Comparison of ENCODE assay signal across 8 cellular contexts in the genomic region with DNA sequence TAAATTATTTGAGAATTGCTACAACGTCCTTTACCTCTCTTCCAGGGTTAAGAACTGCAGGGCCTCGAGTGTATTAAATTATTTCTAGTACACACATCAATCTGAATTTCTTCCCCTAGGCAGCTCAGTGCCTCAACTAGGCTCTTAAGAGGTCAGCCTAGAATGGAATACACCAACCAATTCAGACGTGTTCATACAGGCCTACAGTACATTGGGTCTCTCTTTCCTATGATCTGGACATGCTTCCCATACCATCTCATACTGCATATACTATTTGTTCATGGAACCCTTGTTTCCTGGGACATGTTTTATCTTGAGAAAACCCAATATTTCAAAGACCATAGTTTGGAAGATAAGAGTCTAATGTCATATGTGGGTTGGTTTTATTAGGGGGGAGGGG.
"Had no signal": no experiment of that assay in that cellular context is flagged by ENCODE, and none has a peak within 500 bp of the region (broad histone marks: within the 10 kb centered on the region; RNA-seq: fewer than 3 reads in every experiment).

No MANE protein-coding gene starts in this region.

- H2AFZ ChIP-seq: GM23248 had no signal

- DNase-seq: GM23248, GOT3, H7, HFFc6, IMR-90 had no signal

- H3K27ac ChIP-seq: GM23248 had no signal

- H3K4me3 ChIP-seq: GM23248, HAP-1, K562 had no signal

- ATAC-seq: HCT116, K562 had no signal

- H3K9ac ChIP-seq: GM23248 had no signal

- H3K4me1 ChIP-seq: HAP-1 had no signal

- H3K9me3 ChIP-seq: HAP-1 had no signal

- H3K36me3 ChIP-seq: HAP-1 had no signal
